ENCODE assay signal across 8 cellular contexts in genomic region chr10:72337039-72337629, GRCh38. TPM values are rescaled to one million over a fixed set of nuclear protein-coding genes. Genes with fewer than 3 reads are reported as not detected.
DNase-seq lines count a peak whose midpoint lies in the region; ATAC-seq, FAIRE-seq and TF ChIP-seq lines count a peak whose summit lies in the region.

No MANE protein-coding gene starts in this region.

- no peak overlapping the region for H3K27ac ChIP-seq in CD4-positive, alpha-beta T cell (ENCODE audit: low read depth, low read length)
- H3K27ac ChIP-seq in ovary = peak overlapping the region; percentile 78 to 99

- no peaks in the 10 kb centered on the region for H3K9me3 ChIP-seq in CD4-positive, alpha-beta T cell (ENCODE audit: control insufficient read depth, low read length)
- H3K9me3 ChIP-seq in ovary = no peaks in the 10 kb centered on the region

- H3K36me3 ChIP-seq in ovary = no peaks in the 10 kb centered on the region

- no peak overlapping the region for H3K4me3 Mint-ChIP-seq in CD4-positive, alpha-beta T cell
- no peak overlapping the region for H3K4me3 Mint-ChIP-seq in activated naive CD4-positive, alpha-beta T cell treated with anti-CD3 and anti-CD28 coated beads, Interleukin-2, amount 10 ng/mL, durations not matched to agents 7 days and 5 days

- H3K27me3 ChIP-seq in CD4-positive, alpha-beta T cell (ENCODE audit: control insufficient read depth, insufficient read depth, low read length) = no peaks in the 10 kb centered on the region
- H3K27me3 ChIP-seq in ovary = no peaks in the 10 kb centered on the region

- CTCF ChIA-PET in CD4-positive, alpha-beta T cell (lab: Charles Lee) = interaction anchor here (0.6 to 5.9 kb wide), 37 partner anchors 11 to 440 kb away, joined by 3 to 54 read pairs (median 4); partner anchors contain the start of genes ANAPC16, ASCC1, DDIT4 and SPOCK2
- CTCF ChIA-PET in activated naive CD4-positive, alpha-beta T cell treated with anti-CD3 and anti-CD28 coated beads, Interleukin-2, amount 10 ng/mL, durations not matched to agents 7 days and 5 days (lab: Charles Lee) = interaction anchor here (0.6 to 9.2 kb wide), 37 partner anchors 9 to 441 kb away, joined by 3 to 101 read pairs (median 7); partner anchors contain the start of genes ANAPC16 and DDIT4

- peaks cover 65% of the 10 kb centered on the region for H3K4me1 Mint-ChIP-seq in CD4-positive, alpha-beta T cell (ENCODE audit: low read depth)
- H3K4me1 Mint-ChIP-seq in activated naive CD4-positive, alpha-beta T cell treated with anti-CD3 and anti-CD28 coated beads, Interleukin-2, amount 10 ng/mL, durations not matched to agents 7 days and 5 days = peaks cover 63% of the 10 kb centered on the region

- WGBS in ovary, 3 donors = 15 to 21% (median 19%) methylated on average over 4 to 5 of the region's 5 CpGs

- no peaks in the 10 kb centered on the region for H3K9me3 Mint-ChIP-seq in CD4-positive, alpha-beta T cell
- H3K9me3 Mint-ChIP-seq in activated naive CD4-positive, alpha-beta T cell treated with anti-CD3 and anti-CD28 coated beads, Interleukin-2, amount 10 ng/mL, durations not matched to agents 7 days and 5 days = no peaks in the 10 kb centered on the region

- peaks cover 41% of the 10 kb centered on the region for H3K36me3 Mint-ChIP-seq in CD4-positive, alpha-beta T cell (ENCODE audit: low read depth)
- H3K36me3 Mint-ChIP-seq in activated naive CD4-positive, alpha-beta T cell treated with anti-CD3 and anti-CD28 coated beads, Interleukin-2, amount 10 ng/mL, durations not matched to agents 7 days and 5 days = peaks cover 45% of the 10 kb centered on the region

- no peak overlapping the region for H3K4me3 ChIP-seq in ovary

- H3K27me3 Mint-ChIP-seq in CD4-positive, alpha-beta T cell = no peaks in the 10 kb centered on the region
- H3K27me3 Mint-ChIP-seq in activated naive CD4-positive, alpha-beta T cell treated with anti-CD3 and anti-CD28 coated beads, Interleukin-2, amount 10 ng/mL, durations not matched to agents 7 days and 5 days = no peaks in the 10 kb centered on the region

- peak; percentile 99 for TF ChIP-seq CTCF in CD4-positive, alpha-beta T cell (IDR thresholded peaks at IDR 0.05)
- TF ChIP-seq CTCF in ovary (IDR thresholded peaks at IDR 0.05) = peak; percentile 98 to 99 (median 99)

- intact Hi-C loops in CD4-positive, alpha-beta T cell (cut with DNase I, micrococcal nuclease) = loop anchor here (1.0 to 10.0 kb wide), 9 partner anchors 63 to 1022 kb away; partner anchors contain the start of gene SLC29A3 (in 1 of the 2)
- intact Hi-C loops in ovary (cut with DNase I) = loop anchor here (5.0 to 10.0 kb wide), 11 partner anchors 65 to 1022 kb away; partner anchors contain the start of genes SLC29A3 (in 2 of the 4), ANAPC16 (in 1 of the 4), ASCC1 (in 1 of the 4) and DDIT4 (in 1 of the 4)

- no peak for FAIRE-seq in HTR-8/SVneo (lab: Jason Lieb, UNC)
- no peak for FAIRE-seq in RCC 7860 (lab: Jason Lieb, UNC)

- TF ChIP-seq EP300 in ovary (IDR thresholded peaks at IDR 0.05) = no peak

- no peak for TF ChIP-seq POLR2A in ovary (IDR thresholded peaks at IDR 0.05)

- peaks cover 35% of the 10 kb centered on the region for H3K4me1 ChIP-seq in ovary (ENCODE audit: insufficient read depth)

- ATAC-seq in CD4-positive, alpha-beta T cell (ENCODE audit: poor library complexity) = no peak
- ATAC-seq in HG03139 (IDR thresholded peaks at IDR 0.05; ENCODE audit: unreplicated experiment) (no peak), HG03342 (IDR thresholded peaks at IDR 0.05; ENCODE audit: unreplicated experiment) (no peak)

- POLR2A ChIA-PET in CD4-positive, alpha-beta T cell (lab: Charles Lee) = interaction anchor here (0.6 to 4.4 kb wide), 10 partner anchors 10 to 276 kb away, joined by 3 to 17 read pairs (median 4); partner anchors contain the start of genes DDIT4 and SPOCK2

- peak in 9 of 10 experiments; percentile 49 to 75 (median 62) for DNase-seq in CD4-positive, alpha-beta T cell
- DNase-seq in HTR-8/SVneo (ENCODE audit: insufficient read length, low spot score) (peak; percentile 61), RCC 7860 (ENCODE audit: low spot score) (peak; percentile 62), globus pallidus (ENCODE audit: low spot score) (peak; percentile 79), ovary (peak; percentile 93 to 97 (median 94))
- DNase-seq in activated naive CD4-positive, alpha-beta T cell treated with anti-CD3 and anti-CD28 coated beads, Interleukin-2, amount 10 ng/mL, durations not matched to agents 7 days and 5 days = peak; percentile 75

- peak overlapping the region; percentile 94 for H3K27ac Mint-ChIP-seq in CD4-positive, alpha-beta T cell
- H3K27ac Mint-ChIP-seq in activated naive CD4-positive, alpha-beta T cell treated with anti-CD3 and anti-CD28 coated beads, Interleukin-2, amount 10 ng/mL, durations not matched to agents 7 days and 5 days = no peak overlapping the region

RNA-seq across cellular contexts. Expression of gene DNAJB12, which starts 17.6 kb away (rescaled TPM):
- total RNA-seq in CD4-positive, alpha-beta T cell = 10 to 100 TPM; 25.2 to 27.0 TPM
- 10 to 100 TPM; 27.6 to 46.4 (median 33.1) TPM for total RNA-seq in ovary
- polyA plus RNA-seq in ovary = 10 to 100 TPM; 27.5 to 32.0 TPM
